In genomic region chr21:34345892-34346291, GRCh38 we compare ENCODE assay signal across 1 cellular context.
TF ChIP-seq lines count a peak whose summit lies in the region.

No MANE protein-coding gene starts in this region.

TF ChIP-seq in GM23338, 12 proteins besides CTCF, POLR2A, EP300 and RAD21 (continued from another document):
- TF ChIP-seq REST (IDR thresholded peaks at IDR 0.05; ENCODE audit: unreplicated experiment) (no peak), ZNF331 (CRISPR knock-in tag; IDR thresholded peaks at IDR 0.05; ENCODE audit: low read depth) (no peak), POLR2AphosphoS5 (IDR thresholded peaks at IDR 0.05; ENCODE audit: low read depth) (no peak), EZH2 (IDR thresholded peaks at IDR 0.05; ENCODE audit: low read depth, unreplicated experiment) (no peak), EZH2phosphoT487 (IDR thresholded peaks at IDR 0.05; ENCODE audit: unreplicated experiment) (no peak), CREB1 (CRISPR knock-in tag; IDR thresholded peaks at IDR 0.05; ENCODE audit: low read depth) (no peak), ZNF114 (CRISPR knock-in tag; IDR thresholded peaks at IDR 0.05) (no peak)
- TF ChIP-seq, protein P1, sequence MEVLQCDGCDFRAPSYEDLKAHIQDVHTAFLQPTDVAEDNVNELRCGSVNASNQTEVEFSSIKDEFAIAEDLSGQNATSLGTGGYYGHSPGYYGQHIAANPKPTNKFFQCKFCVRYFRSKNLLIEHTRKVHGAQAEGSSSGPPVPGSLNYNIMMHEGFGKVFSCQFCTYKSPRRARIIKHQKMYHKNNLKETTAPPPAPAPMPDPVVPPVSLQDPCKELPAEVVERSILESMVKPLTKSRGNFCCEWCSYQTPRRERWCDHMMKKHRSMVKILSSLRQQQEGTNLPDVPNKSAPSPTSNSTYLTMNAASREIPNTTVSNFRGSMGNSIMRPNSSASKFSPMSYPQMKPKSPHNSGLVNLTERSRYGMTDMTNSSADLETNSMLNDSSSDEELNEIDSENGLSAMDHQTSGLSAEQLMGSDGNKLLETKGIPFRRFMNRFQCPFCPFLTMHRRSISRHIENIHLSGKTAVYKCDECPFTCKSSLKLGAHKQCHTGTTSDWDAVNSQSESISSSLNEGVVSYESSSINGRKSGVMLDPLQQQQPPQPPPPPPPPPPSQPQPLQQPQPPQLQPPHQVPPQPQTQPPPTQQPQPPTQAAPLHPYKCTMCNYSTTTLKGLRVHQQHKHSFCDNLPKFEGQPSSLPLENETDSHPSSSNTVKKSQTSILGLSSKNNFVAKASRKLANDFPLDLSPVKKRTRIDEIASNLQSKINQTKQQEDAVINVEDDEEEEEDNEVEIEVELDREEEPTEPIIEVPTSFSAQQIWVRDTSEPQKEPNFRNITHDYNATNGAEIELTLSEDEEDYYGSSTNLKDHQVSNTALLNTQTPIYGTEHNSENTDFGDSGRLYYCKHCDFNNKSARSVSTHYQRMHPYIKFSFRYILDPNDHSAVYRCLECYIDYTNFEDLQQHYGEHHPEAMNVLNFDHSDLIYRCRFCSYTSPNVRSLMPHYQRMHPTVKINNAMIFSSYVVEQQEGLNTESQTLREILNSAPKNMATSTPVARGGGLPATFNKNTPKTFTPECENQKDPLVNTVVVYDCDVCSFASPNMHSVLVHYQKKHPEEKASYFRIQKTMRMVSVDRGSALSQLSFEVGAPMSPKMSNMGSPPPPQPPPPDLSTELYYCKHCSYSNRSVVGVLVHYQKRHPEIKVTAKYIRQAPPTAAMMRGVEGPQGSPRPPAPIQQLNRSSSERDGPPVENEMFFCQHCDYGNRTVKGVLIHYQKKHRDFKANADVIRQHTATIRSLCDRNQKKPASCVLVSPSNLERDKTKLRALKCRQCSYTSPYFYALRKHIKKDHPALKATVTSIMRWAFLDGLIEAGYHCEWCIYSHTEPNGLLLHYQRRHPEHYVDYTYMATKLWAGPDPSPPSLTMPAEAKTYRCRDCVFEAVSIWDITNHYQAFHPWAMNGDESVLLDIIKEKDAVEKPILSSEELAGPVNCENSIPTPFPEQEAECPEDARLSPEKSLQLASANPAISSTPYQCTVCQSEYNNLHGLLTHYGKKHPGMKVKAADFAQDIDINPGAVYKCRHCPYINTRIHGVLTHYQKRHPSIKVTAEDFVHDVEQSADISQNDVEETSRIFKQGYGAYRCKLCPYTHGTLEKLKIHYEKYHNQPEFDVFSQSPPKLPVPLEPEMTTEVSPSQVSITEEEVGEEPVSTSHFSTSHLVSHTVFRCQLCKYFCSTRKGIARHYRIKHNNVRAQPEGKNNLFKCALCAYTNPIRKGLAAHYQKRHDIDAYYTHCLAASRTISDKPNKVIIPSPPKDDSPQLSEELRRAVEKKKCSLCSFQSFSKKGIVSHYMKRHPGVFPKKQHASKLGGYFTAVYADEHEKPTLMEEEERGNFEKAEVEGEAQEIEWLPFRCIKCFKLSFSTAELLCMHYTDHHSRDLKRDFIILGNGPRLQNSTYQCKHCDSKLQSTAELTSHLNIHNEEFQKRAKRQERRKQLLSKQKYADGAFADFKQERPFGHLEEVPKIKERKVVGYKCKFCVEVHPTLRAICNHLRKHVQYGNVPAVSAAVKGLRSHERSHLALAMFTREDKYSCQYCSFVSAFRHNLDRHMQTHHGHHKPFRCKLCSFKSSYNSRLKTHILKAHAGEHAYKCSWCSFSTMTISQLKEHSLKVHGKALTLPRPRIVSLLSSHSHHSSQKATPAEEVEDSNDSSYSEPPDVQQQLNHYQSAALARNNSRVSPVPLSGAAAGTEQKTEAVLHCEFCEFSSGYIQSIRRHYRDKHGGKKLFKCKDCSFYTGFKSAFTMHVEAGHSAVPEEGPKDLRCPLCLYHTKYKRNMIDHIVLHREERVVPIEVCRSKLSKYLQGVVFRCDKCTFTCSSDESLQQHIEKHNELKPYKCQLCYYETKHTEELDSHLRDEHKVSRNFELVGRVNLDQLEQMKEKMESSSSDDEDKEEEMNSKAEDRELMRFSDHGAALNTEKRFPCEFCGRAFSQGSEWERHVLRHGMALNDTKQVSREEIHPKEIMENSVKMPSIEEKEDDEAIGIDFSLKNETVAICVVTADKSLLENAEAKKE (CRISPR knock-in tag; IDR thresholded peaks at IDR 0.05), result no peak
